Comparison of ENCODE assay signal across 8 cellular contexts in genomic region chr3:111978833-111979688, GRCh38. TPM values are rescaled to one million over a fixed set of nuclear protein-coding genes. Genes with fewer than 3 reads are reported as not detected.
DNase-seq lines count a peak whose midpoint lies in the region; ATAC-seq and TF ChIP-seq lines count a peak whose summit lies in the region.

Gene ABHD10 (plus strand): TSS chr3:111979026. CDS start chr3:111979062, 36 bp downstream.

- peak within 1 kb of the TSS; percentile 60 for H3K4me3 ChIP-seq in H7 (ENCODE audit: insufficient read depth, low read depth, low read length)
- H3K4me3 ChIP-seq in neural progenitor cell = peak within 1 kb of the TSS; percentile 79

- H3K27ac Mint-ChIP-seq in neural progenitor cell = peak within 1 kb of the TSS; percentile 80

- peak; percentile 99 for DNase-seq in ELR (ENCODE audit: low read depth)
- peak; percentile 81 for DNase-seq in H7
- DNase-seq in M059J (ENCODE audit: low read depth) = peak; percentile 100
- peak; percentile 95 for DNase-seq in SIG-M5 treated with dmso at 0.1 percent for 504 hours (lab: John Stamatoyannopoulos, UW; ENCODE audit: unreplicated experiment)
- peak; percentile 97 for DNase-seq in activated gamma-delta T cell treated with Interleukin-2 at 50 U/mL for 16 hours
- DNase-seq in foreskin keratinocyte = peak; percentile 91 to 97
- peak; percentile 97 for DNase-seq in neural progenitor cell (ENCODE audit: low spot score)
- peak; percentile 96 for DNase-seq in stromal cell of bone marrow (ENCODE audit: low read depth)

- peaks cover 27% of the 10 kb centered on the region for H3K4me1 Mint-ChIP-seq in neural progenitor cell

- no peaks in the 10 kb centered on the region for H3K27me3 Mint-ChIP-seq in neural progenitor cell (ENCODE audit: insufficient read depth, low read depth)

- peaks cover 6% of the 10 kb centered on the region for H4K20me1 ChIP-seq in neural progenitor cell (ENCODE audit: low read depth)

- H3F3A ChIP-seq in neural progenitor cell (ENCODE audit: low read depth) = peaks cover 14% of the 10 kb centered on the region

- ATAC-seq in foreskin keratinocyte = peak; percentile 93

- TF ChIP-seq CTCF in foreskin keratinocyte (conservative IDR thresholded peaks at IDR 0.05) (no peak), neural progenitor cell (IDR thresholded peaks at IDR 0.05) (no peak)

- H3K4me3 Mint-ChIP-seq in neural progenitor cell = peak within 1 kb of the TSS; percentile 94

- H3K79me2 ChIP-seq in neural progenitor cell (ENCODE audit: low read depth) = peaks cover 52% of the 10 kb centered on the region

- H3K36me3 Mint-ChIP-seq in neural progenitor cell = peaks cover 10% of the 10 kb centered on the region

- peak within 1 kb of the TSS; percentile 96 for H2AFZ ChIP-seq in neural progenitor cell (replicated peaks)

- H3K36me3 ChIP-seq in H7 (replicated peaks; ENCODE audit: control insufficient read depth, insufficient read depth, low read length) = no peaks in the 10 kb centered on the region
- H3K36me3 ChIP-seq in neural progenitor cell = peaks cover under 1% of the 10 kb centered on the region

- H3K27me3 ChIP-seq in H7 (ENCODE audit: control insufficient read depth, insufficient read depth, low read length) = no peaks in the 10 kb centered on the region
- no peaks in the 10 kb centered on the region for H3K27me3 ChIP-seq in foreskin keratinocyte
- peaks cover 5% of the 10 kb centered on the region for H3K27me3 ChIP-seq in neural progenitor cell

- no peaks in the 10 kb centered on the region for H3K9me3 Mint-ChIP-seq in neural progenitor cell

- peak within 1 kb of the TSS; percentile 18 for H3K9ac ChIP-seq in neural progenitor cell

- peak within 1 kb of the TSS; percentile 90 for H3K4me2 ChIP-seq in neural progenitor cell

- H3K9me3 ChIP-seq in neural progenitor cell (ENCODE audit: low read depth) = no peaks in the 10 kb centered on the region

- H3K4me1 ChIP-seq in foreskin keratinocyte = peaks cover 12% of the 10 kb centered on the region
- H3K4me1 ChIP-seq in neural progenitor cell = peaks cover 24% of the 10 kb centered on the region

- H3K27ac ChIP-seq in foreskin keratinocyte (peak within 1 kb of the TSS; percentile 12), neural progenitor cell (peak within 1 kb of the TSS; percentile 20)

RNA-seq across cellular contexts. Expression of gene ABHD10, which starts in this region (rescaled TPM):
- 34.4 and 36.1 TPM in 2 replicates for total RNA-seq in H7 (2014; rRNA removed; shearing (Covaris generic))
- 43.9 and 71.9 TPM in 2 replicates for total RNA-seq in M059J (2014; rRNA removed; shearing (Covaris generic))
- total RNA-seq in foreskin keratinocyte = 23.6 and 26.2 TPM in 2 replicates
- polyA plus RNA-seq in foreskin keratinocyte = 13.1 and 14.8 TPM in 2 replicates
- total RNA-seq in neural progenitor cell (ENCODE audit: low replicate concordance) = 41.3 and 82.9 TPM in 2 replicates

Comparison
In these comparisons a context has a peak if more than half of its experiments do, and no peak if none do; other contexts are left out.
1. Peak in every context shown above with its lines: DNase-seq, ATAC-seq, H3K4me3 ChIP-seq and H3K27ac ChIP-seq.